Comparison of ENCODE assay signal across 40 cellular contexts in genomic region chr12:7712841-7713442, GRCh38. TPM values are rescaled to one million over a fixed set of nuclear protein-coding genes. Genes with fewer than 3 reads are reported as not detected.
"Had no signal": no experiment of that assay in that cellular context is flagged by ENCODE, and none has a peak within 500 bp of the region (broad histone marks: within the 10 kb centered on the region; RNA-seq: fewer than 3 reads in every experiment).

No MANE protein-coding gene starts in this region.

- H3K27ac ChIP-seq: colonic mucosa, esophagus muscularis mucosa, heart right ventricle, left lung, neural progenitor cell, prostate gland, right atrium auricular region, stomach, thyroid gland, vagina had no signal

- H3K4me2 ChIP-seq: neural progenitor cell, smooth muscle cell had no signal

- H3K4me1 ChIP-seq: colonic mucosa, esophagus muscularis mucosa, heart right ventricle, left lung, prostate gland, right atrium auricular region, stomach, thyroid gland, vagina had no signal

- H3K9ac ChIP-seq: neural progenitor cell had no signal

- H2AFZ ChIP-seq: neural progenitor cell had no signal

- DNase-seq: colonic mucosa; effector CD8-positive, alpha-beta T cell; foreskin melanocyte; glutamatergic neuron; heart right ventricle; hypothalamus; left cardiac atrium; left lung; mesenchymal stem cell; midbrain; naive thymus-derived CD4-positive, alpha-beta T cell; nucleus accumbens; stimulated activated CD4-positive, alpha-beta T cell treated with anti-CD3 and anti-CD28 coated beads, Interleukin-12 subunit alpha, Interleukin-12 subunit beta, amount 100 ng/mL, for 4 hours; stimulated activated CD4-positive, alpha-beta T cell treated with anti-CD3 and anti-CD28 coated beads, Interleukin-1b, Interleukin-23, amount 100 ng/mL, for 48 hours; stimulated activated CD4-positive, alpha-beta T cell treated with anti-CD3 and anti-CD28 coated beads, Interleukin-4, amount 100 ng/mL, for 24 hours; stimulated activated naive CD4-positive, alpha-beta T cell treated with Interleukin-2 at 50 U/mL for 16 hours; stomach; thyroid gland; trophoblast cell had no signal

- H3K27ac Mint-ChIP-seq: dendritic cell treated with granulocyte-macrophage colony-stimulating factor and Interleukin-4, amounts not matched to agents 40 ng/mL and 50 ng/mL, for 4 days; naive thymus-derived CD4-positive, alpha-beta T cell; nephron; neural progenitor cell; stimulated activated effector memory CD8-positive, alpha-beta T cell treated with anti-CD3 and anti-CD28 coated beads, Interleukin-12 subunit alpha, Interleukin-12 subunit beta, amount 100 ng/mL, for 72 hours had no signal

- H3K27me3 Mint-ChIP-seq: dendritic cell treated with granulocyte-macrophage colony-stimulating factor and Interleukin-4, amounts not matched to agents 40 ng/mL and 50 ng/mL, for 4 days had no signal

- H3K9me3 ChIP-seq: colonic mucosa, esophagus muscularis mucosa, heart right ventricle, left lung, prostate gland, right atrium auricular region, thyroid gland, vagina had no signal

- H3K36me3 Mint-ChIP-seq: naive thymus-derived CD4-positive, alpha-beta T cell; neural progenitor cell; stimulated activated effector memory CD8-positive, alpha-beta T cell treated with anti-CD3 and anti-CD28 coated beads, Interleukin-12 subunit alpha, Interleukin-12 subunit beta, amount 100 ng/mL, for 72 hours had no signal

- H3K4me3 ChIP-seq: colonic mucosa, esophagus muscularis mucosa, heart right ventricle, left lung, neural progenitor cell, prostate gland, right atrium auricular region, smooth muscle cell, stomach, thyroid gland, vagina had no signal

- H3K4me3 Mint-ChIP-seq: dendritic cell treated with granulocyte-macrophage colony-stimulating factor and Interleukin-4, amounts not matched to agents 40 ng/mL and 50 ng/mL, for 4 days; naive thymus-derived CD4-positive, alpha-beta T cell; nephron; neural progenitor cell; stimulated activated effector memory CD8-positive, alpha-beta T cell treated with anti-CD3 and anti-CD28 coated beads, Interleukin-12 subunit alpha, Interleukin-12 subunit beta, amount 100 ng/mL, for 72 hours had no signal

- H3K36me3 ChIP-seq: colonic mucosa, esophagus muscularis mucosa, heart right ventricle, left lung, neural progenitor cell, prostate gland, right atrium auricular region, stomach, thyroid gland, vagina had no signal

- H3K9me3 Mint-ChIP-seq: dendritic cell treated with granulocyte-macrophage colony-stimulating factor and Interleukin-4, amounts not matched to agents 40 ng/mL and 50 ng/mL, for 4 days; nephron; stimulated activated effector memory CD8-positive, alpha-beta T cell treated with anti-CD3 and anti-CD28 coated beads, Interleukin-12 subunit alpha, Interleukin-12 subunit beta, amount 100 ng/mL, for 72 hours had no signal

- H3K27me3 ChIP-seq: colonic mucosa, neural progenitor cell, right atrium auricular region, stomach, thyroid gland, vagina had no signal

- H3K4me1 Mint-ChIP-seq: naive thymus-derived CD4-positive, alpha-beta T cell; nephron; stimulated activated effector memory CD8-positive, alpha-beta T cell treated with anti-CD3 and anti-CD28 coated beads, Interleukin-12 subunit alpha, Interleukin-12 subunit beta, amount 100 ng/mL, for 72 hours had no signal

RNA-seq across cellular contexts. Expression of gene DPPA3, which starts 1.7 kb away (rescaled TPM):
- total RNA-seq: colonic mucosa; endothelial cell of umbilical vein; epithelial cell of proximal tubule; esophagus muscularis mucosa; fibroblast of lung; heart right ventricle; kidney epithelial cell; left cardiac atrium; left lung; lower leg skin; lung microvascular endothelial cell; mucosa of gallbladder; naive thymus-derived CD4-positive, alpha-beta T cell; osteocyte; right atrium auricular region; sciatic nerve; smooth muscle cell; stomach; temporal lobe; thyroid gland; ureter; vagina had no signal
- polyA plus RNA-seq: endothelial cell of umbilical vein; fibroblast of lung; heart right ventricle; naive thymus-derived CD4-positive, alpha-beta T cell; smooth muscle cell; stomach had no signal

RNA-seq across cellular contexts. Expression of gene GDF3, which starts 17.4 kb away (rescaled TPM):
- total RNA-seq: colonic mucosa; epithelial cell of proximal tubule; fibroblast of lung; kidney epithelial cell; lower leg skin; mucosa of gallbladder; naive thymus-derived CD4-positive, alpha-beta T cell; osteocyte; prostate gland; right atrium auricular region; smooth muscle cell; stomach; subcutaneous adipose tissue; temporal lobe; ureter; vagina had no signal
- polyA plus RNA-seq: fibroblast of lung; naive thymus-derived CD4-positive, alpha-beta T cell; smooth muscle cell; stomach had no signal

RNA-seq across cellular contexts. Expression of gene CLEC4C, which starts 34.2 kb away (rescaled TPM):
- total RNA-seq: colonic mucosa, endothelial cell of umbilical vein, epithelial cell of proximal tubule, esophagus muscularis mucosa, fibroblast of lung, heart right ventricle, kidney epithelial cell, left cardiac atrium, left lung, lower leg skin, lung microvascular endothelial cell, mucosa of gallbladder, osteocyte, right atrium auricular region, sciatic nerve, smooth muscle cell, stomach, subcutaneous adipose tissue, temporal lobe, thyroid gland, ureter, vagina had no signal
- polyA plus RNA-seq: endothelial cell of umbilical vein; fibroblast of lung; heart right ventricle; naive thymus-derived CD4-positive, alpha-beta T cell; smooth muscle cell; stomach had no signal

RNA-seq across cellular contexts. Expression of gene APOBEC1, which starts 47.2 kb away (rescaled TPM):
- total RNA-seq: endothelial cell of umbilical vein; epithelial cell of proximal tubule; esophagus muscularis mucosa; fibroblast of lung; heart right ventricle; kidney epithelial cell; left cardiac atrium; left lung; lower leg skin; lung microvascular endothelial cell; naive thymus-derived CD4-positive, alpha-beta T cell; osteocyte; prostate gland; right atrium auricular region; sciatic nerve; smooth muscle cell; subcutaneous adipose tissue; temporal lobe; thyroid gland; ureter; vagina had no signal
- polyA plus RNA-seq: endothelial cell of umbilical vein; fibroblast of lung; heart right ventricle; naive thymus-derived CD4-positive, alpha-beta T cell; smooth muscle cell had no signal

RNA-seq across cellular contexts. Expression of gene NANOGNB, which starts 52.1 kb away (rescaled TPM):
- total RNA-seq: colonic mucosa; endothelial cell of umbilical vein; epithelial cell of proximal tubule; esophagus muscularis mucosa; fibroblast of lung; heart right ventricle; kidney epithelial cell; left cardiac atrium; left lung; lower leg skin; lung microvascular endothelial cell; mucosa of gallbladder; naive thymus-derived CD4-positive, alpha-beta T cell; osteocyte; prostate gland; right atrium auricular region; sciatic nerve; smooth muscle cell; stomach; subcutaneous adipose tissue; temporal lobe; thyroid gland; ureter; vagina had no signal
- polyA plus RNA-seq: endothelial cell of umbilical vein; fibroblast of lung; heart right ventricle; naive thymus-derived CD4-positive, alpha-beta T cell; smooth muscle cell; stomach had no signal
